In genomic region chr1:9835404-9835757, GRCh38 we compare ENCODE assay signal across 15 cellular contexts. TPM values are rescaled to one million over a fixed set of nuclear protein-coding genes. Genes with fewer than 3 reads are reported as not detected.
DNase-seq lines count a peak whose midpoint lies in the region; ATAC-seq and TF ChIP-seq lines count a peak whose summit lies in the region.
"Had no signal": no experiment of that assay in that cellular context is flagged by ENCODE, and none has a peak within 500 bp of the region (broad histone marks: within the 10 kb centered on the region; RNA-seq: fewer than 3 reads in every experiment).

No MANE protein-coding gene starts in this region.

- no peak for TF ChIP-seq EP300 in esophagus muscularis mucosa (IDR thresholded peaks at IDR 0.05)

- H3K4me2 ChIP-seq in OCI-LY1 (ENCODE audit: low read length) (peak overlapping the region; percentile 25; the same call in 1 of the 2 replicates), smooth muscle cell (peak overlapping the region; percentile 57)

- no peak for TF ChIP-seq POLR2A in esophagus muscularis mucosa (IDR thresholded peaks at IDR 0.05; ENCODE audit: low read depth)

- H3K9me3 ChIP-seq in OCI-LY1 (ENCODE audit: low read length) = no peaks in the 10 kb centered on the region
- H3K9me3 ChIP-seq in ectodermal cell (ENCODE audit: control insufficient read depth, low read length) = no peaks in the 10 kb centered on the region
- H3K9me3 ChIP-seq in mesodermal cell (ENCODE audit: control insufficient read depth, low read length) = no peaks in the 10 kb centered on the region
- no peaks in the 10 kb centered on the region for H3K9me3 ChIP-seq in smooth muscle cell (replicated peaks; ENCODE audit: low read depth)
- H3K9me3 ChIP-seq in esophagus muscularis mucosa = no peaks in the 10 kb centered on the region
- H3K9me3 ChIP-seq: upper lobe of left lung had no signal

- peaks cover 40% of the 10 kb centered on the region for H3K4me1 ChIP-seq in OCI-LY1 (ENCODE audit: insufficient read depth, low read length, severe bottlenecking)
- H3K4me1 ChIP-seq in ectodermal cell (ENCODE audit: control insufficient read depth, insufficient read depth, low read length) = peaks cover 14% of the 10 kb centered on the region
- H3K4me1 ChIP-seq in mesodermal cell (ENCODE audit: control insufficient read depth, insufficient read depth, low read length, poor library complexity, severe bottlenecking) = peaks cover 9% of the 10 kb centered on the region
- peaks cover 10% of the 10 kb centered on the region for H3K4me1 ChIP-seq in smooth muscle cell (ENCODE audit: low read depth)
- peaks cover 10 to 18% (median 15%) of the 10 kb centered on the region in 4 donors for H3K4me1 ChIP-seq in esophagus muscularis mucosa

- H3K9ac ChIP-seq in OCI-LY1 (ENCODE audit: low read length) (no peak overlapping the region; the same call in 1 of the 2 replicates), smooth muscle cell (ENCODE audit: low read depth) (no peak overlapping the region)

- intact Hi-C loops in esophagus muscularis mucosa (cut with DNase I) = no loop called here

- H4K20me1 ChIP-seq in OCI-LY1 (ENCODE audit: insufficient read depth, low read length) (no peaks in the 10 kb centered on the region), smooth muscle cell (ENCODE audit: low read depth) (no peaks in the 10 kb centered on the region)

- TF ChIP-seq CTCF in OCI-LY1 (IDR thresholded peaks at IDR 0.05; ENCODE audit: low read length) (no peak), smooth muscle cell (IDR thresholded peaks at IDR 0.05; ENCODE audit: borderline replicate concordance, insufficient read depth, poor library complexity, severe bottlenecking) (no peak), esophagus muscularis mucosa (IDR thresholded peaks at IDR 0.05) (no peak)

- 16 to 17% methylated on average over 9 of the region's 9 CpGs for WGBS in ectodermal cell, 2 experiments
- 30 to 36% methylated on average over 8 to 9 of the region's 9 CpGs for WGBS in mesodermal cell (ENCODE audit: insufficient coverage in 2 of 2), 2 experiments
- 48% methylated on average over 9 of the region's 9 CpGs for WGBS in smooth muscle cell (ENCODE audit: low lambda C conversion rate)
- WGBS in esophagus muscularis mucosa = 61% methylated on average over 6 of the region's 9 CpGs

- no peaks in the 10 kb centered on the region for H3K79me2 ChIP-seq in OCI-LY1 (ENCODE audit: insufficient read depth, low read length)
- no peaks in the 10 kb centered on the region for H3K79me2 ChIP-seq in smooth muscle cell (ENCODE audit: low read depth)

- H3F3A ChIP-seq in OCI-LY1 (ENCODE audit: insufficient read depth, low read length) = no peaks in the 10 kb centered on the region
- H3F3A ChIP-seq in smooth muscle cell (ENCODE audit: low read depth) = no peaks in the 10 kb centered on the region

- no peaks in the 10 kb centered on the region for H3K36me3 ChIP-seq in OCI-LY1 (ENCODE audit: insufficient read depth, low read length)
- no peaks in the 10 kb centered on the region for H3K36me3 ChIP-seq in ectodermal cell (ENCODE audit: control insufficient read depth, insufficient read depth, low read length)
- no peaks in the 10 kb centered on the region for H3K36me3 ChIP-seq in mesodermal cell (ENCODE audit: control insufficient read depth, insufficient read depth, low read length)
- no peaks in the 10 kb centered on the region for H3K36me3 ChIP-seq in smooth muscle cell (ENCODE audit: low read depth)
- no peaks in the 10 kb centered on the region for H3K36me3 ChIP-seq in esophagus muscularis mucosa
- H3K36me3 ChIP-seq: upper lobe of left lung had no signal

- DNase-seq in smooth muscle cell (lab: John Stamatoyannopoulos, UW; ENCODE audit: unreplicated experiment) = no peak
- DNase-seq in esophagus muscularis mucosa (ENCODE audit: extremely low spot score) = no peak
- no peak for DNase-seq in DMS53 treated with DMSO at 0.1 percent for 48 hours (lab: John Stamatoyannopoulos, UW; ENCODE audit: unreplicated experiment)
- no peak for DNase-seq in NCI-H446 treated with DMSO at 0.1 percent for 48 hours (lab: John Stamatoyannopoulos, UW)
- DNase-seq: activated CD4-positive, alpha-beta T cell treated with anti-CD3 and anti-CD28 coated beads, Interleukin-2, amount 10 ng/mL, durations not matched to agents 24 days and 14 days; activated T-cell treated with anti-CD3 and anti-CD28 coated beads, Interleukin-2, amount 50 U/mL, for 24 hours; effector CD4-positive, alpha-beta T cell; NCI-H1694 treated with DMSO at 0.1 percent for 48 hours; stimulated activated CD4-positive, alpha-beta T cell treated with anti-CD3 and anti-CD28 coated beads, Interleukin-15, amount 100 ng/mL, for 24 hours had no signal

- no peak overlapping the region for H2AFZ ChIP-seq in OCI-LY1 (ENCODE audit: low read length)
- H2AFZ ChIP-seq in smooth muscle cell (ENCODE audit: low read depth) = no peak overlapping the region

- H3K4me3 ChIP-seq in OCI-LY1 (ENCODE audit: low read depth, low read length, poor library complexity, severe bottlenecking) (no peak overlapping the region), ectodermal cell (ENCODE audit: insufficient read depth, low read depth, low read length) (peak overlapping the region; percentile 1), mesodermal cell (ENCODE audit: extremely low read depth, insufficient read depth, low read length, poor library complexity, severe bottlenecking) (no peak overlapping the region), smooth muscle cell (no peak overlapping the region), esophagus muscularis mucosa (no peak overlapping the region)
- H3K4me3 ChIP-seq: GM12878, upper lobe of left lung had no signal

- ATAC-seq in HG02970 (IDR thresholded peaks at IDR 0.05; ENCODE audit: low FRiP score, unreplicated experiment) = no peak
- ATAC-seq: GM12878 had no signal

- no peaks in the 10 kb centered on the region for H3K27me3 ChIP-seq in OCI-LY1 (ENCODE audit: insufficient read depth, low read length)
- H3K27me3 ChIP-seq in ectodermal cell (ENCODE audit: control insufficient read depth, insufficient read depth, low read length, poor library complexity, severe bottlenecking) = no peaks in the 10 kb centered on the region
- no peaks in the 10 kb centered on the region for H3K27me3 ChIP-seq in smooth muscle cell (ENCODE audit: low read depth)
- H3K27me3 ChIP-seq in esophagus muscularis mucosa = no peaks in the 10 kb centered on the region
- H3K27me3 ChIP-seq: upper lobe of left lung had no signal

- no peaks in the 10 kb centered on the region for H3K9me2 ChIP-seq in OCI-LY1 (ENCODE audit: low read depth, low read length)

- H3K27ac ChIP-seq in OCI-LY1 (ENCODE audit: low read depth, low read length, poor library complexity, severe bottlenecking) (no peak overlapping the region), ectodermal cell (ENCODE audit: insufficient read depth, low read depth, low read length, poor library complexity, severe bottlenecking) (peak overlapping the region; percentile 48), mesodermal cell (ENCODE audit: low read depth, low read length, severe bottlenecking) (peak overlapping the region; percentile 45), smooth muscle cell (ENCODE audit: low read depth) (no peak overlapping the region), esophagus muscularis mucosa (replicated peaks in 1 of 4) (peak overlapping the region in 1 of 4 donors; percentile 34)

RNA-seq across cellular contexts. Expression of gene CLSTN1, which starts 11.6 kb away (rescaled TPM):
- 172 TPM for polyA plus RNA-seq in ectodermal cell (2013, experiment 1 of 4)
- 176 TPM for polyA plus RNA-seq in ectodermal cell (2013, experiment 2 of 4)
- polyA plus RNA-seq in ectodermal cell (2013, experiment 3 of 4) = 124 TPM
- polyA plus RNA-seq in ectodermal cell (2013, experiment 4 of 4) = 136 TPM
- polyA plus RNA-seq in mesodermal cell (2013, experiment 1 of 2) = 85.9 TPM
- polyA plus RNA-seq in mesodermal cell (2013, experiment 2 of 2) = 74.7 TPM
- total RNA-seq in smooth muscle cell (45.4 and 51.3 TPM in 2 replicates), esophagus muscularis mucosa (100 to 1,000 TPM in 1 of 4 donors, 10 to 100 TPM in 3; 47.1 to 109 (median 72.3) TPM)
- 83.5 and 90.8 TPM in 2 replicates for polyA plus RNA-seq in smooth muscle cell

Comparison
In these comparisons a context has a peak if more than half of its experiments do, and no peak if none do; other contexts are left out.
1. H3K27ac ChIP-seq: peak in ectodermal cell (single experiment) and mesodermal cell (single experiment); none in OCI-LY1 (single experiment) and smooth muscle cell (single experiment).